Comparison of ENCODE assay signal across 1 cellular context in genomic region chr12:32893458-32893857, GRCh38.
TF ChIP-seq lines count a peak whose summit lies in the region.

No MANE protein-coding gene starts in this region.

TF ChIP-seq in H1, 55 proteins besides CTCF, POLR2A, EP300 and RAD21:
- TF ChIP-seq USF2 (IDR thresholded peaks at IDR 0.05; ENCODE audit: low read length) (no peak), CHD7 (IDR thresholded peaks at IDR 0.05; ENCODE audit: insufficient replicate concordance, low read length) (peak; percentile 22), HDAC6 (IDR thresholded peaks at IDR 0.05; ENCODE audit: low read depth, low read length) (no peak), ASH2L (IDR thresholded peaks at IDR 0.05; ENCODE audit: low read length) (no peak), CTBP2 (IDR thresholded peaks at IDR 0.05; ENCODE audit: borderline replicate concordance, insufficient read depth, insufficient read length, low read length) (no peak), BCL11A (IDR thresholded peaks at IDR 0.05; ENCODE audit: low read depth in 2 of 2, low read length in 2 of 2) (no peak), RNF2 (IDR thresholded peaks at IDR 0.05; ENCODE audit: borderline replicate concordance, low read depth, low read length, missing control alignments, poor library complexity, severe bottlenecking) (no peak)
